Comparison of ENCODE assay signal across 20 cellular contexts in genomic region chr1:116391207-116391606, GRCh38. TPM values are rescaled to one million over a fixed set of nuclear protein-coding genes. Genes with fewer than 3 reads are reported as not detected.
DNase-seq lines count a peak whose midpoint lies in the region; ATAC-seq and TF ChIP-seq lines count a peak whose summit lies in the region.
"Had no signal": no experiment of that assay in that cellular context is flagged by ENCODE, and none has a peak within 500 bp of the region (broad histone marks: within the 10 kb centered on the region; RNA-seq: fewer than 3 reads in every experiment).

No MANE protein-coding gene starts in this region.

- H3K9ac ChIP-seq in mesenchymal stem cell (ENCODE audit: low read length): no peak overlapping the region

- no peak overlapping the region for H3K4ac ChIP-seq in mesenchymal stem cell (ENCODE audit: low read depth in 1 of 2, low read length in 2 of 2)

- H3K18ac ChIP-seq in mesenchymal stem cell (ENCODE audit: low read depth in 1 of 2, low read length in 2 of 2): no peak overlapping the region

- H3K79me1 ChIP-seq in mesenchymal stem cell (replicated peaks; ENCODE audit: low read length, poor library complexity, severe bottlenecking): peaks cover 9% of the 10 kb centered on the region

- no peak overlapping the region for H2AK5ac ChIP-seq in mesenchymal stem cell (ENCODE audit: low read length, severe bottlenecking)

- H3K23ac ChIP-seq in mesenchymal stem cell (ENCODE audit: low read length in 2 of 2): no peak overlapping the region

- no peak overlapping the region for H4K91ac ChIP-seq in mesenchymal stem cell (ENCODE audit: low read length)

- H3K27ac ChIP-seq in CD4-positive, CD25-positive, alpha-beta regulatory T cell (ENCODE audit: insufficient read depth, low read length, poor library complexity, severe bottlenecking): no peak overlapping the region
- peak overlapping the region; percentile 41 for H3K27ac ChIP-seq in CD4-positive, alpha-beta memory T cell (ENCODE audit: low read depth, low read length)
- no peak overlapping the region for H3K27ac ChIP-seq in mesenchymal stem cell (ENCODE audit: low read length, poor library complexity, severe bottlenecking)
- H3K27ac ChIP-seq: esophagus muscularis mucosa had no signal

- WGBS in mesenchymal stem cell: no CpG with 5 or more reads among the region's 1 CpG

- H3K9me3 Mint-ChIP-seq in CD4-positive, CD25-positive, alpha-beta regulatory T cell: no peaks in the 10 kb centered on the region
- H3K9me3 Mint-ChIP-seq in CD4-positive, alpha-beta memory T cell: no peaks in the 10 kb centered on the region
- H3K9me3 Mint-ChIP-seq in activated naive CD8-positive, alpha-beta T cell (ENCODE audit: low read depth): no peaks in the 10 kb centered on the region
- H3K9me3 Mint-ChIP-seq: activated CD4-positive, alpha-beta memory T cell treated with anti-CD3 and anti-CD28 coated beads, Interleukin-2, amount 10 ng/mL, durations not matched to agents 7 days and 5 days; activated naive CD8-positive, alpha-beta T cell treated with anti-CD3 and anti-CD28 coated beads, Interleukin-2, amount 10 ng/mL, durations not matched to agents 7 days and 5 days; neural crest cell; type B pancreatic cell had no signal

- TF ChIP-seq CTCF in fibroblast of villous mesenchyme (IDR thresholded peaks at IDR 0.05; ENCODE audit: insufficient read depth, low read depth, low read length): no peak

- no peak overlapping the region for H4K8ac ChIP-seq in mesenchymal stem cell (ENCODE audit: low read length)

- no peak overlapping the region for H2BK5ac ChIP-seq in mesenchymal stem cell (ENCODE audit: low read depth, low read length, poor library complexity, severe bottlenecking)

- H2BK12ac ChIP-seq in mesenchymal stem cell (ENCODE audit: low read length in 2 of 2): no peak overlapping the region

- H3K36me3 ChIP-seq in CD4-positive, CD25-positive, alpha-beta regulatory T cell (ENCODE audit: control insufficient read depth, insufficient read depth, low read length): peaks cover 100% of the 10 kb centered on the region
- peaks cover 89% of the 10 kb centered on the region for H3K36me3 ChIP-seq in CD4-positive, alpha-beta memory T cell (ENCODE audit: insufficient read depth, low read length)
- H3K36me3 ChIP-seq in mesenchymal stem cell (ENCODE audit: control insufficient read depth in 1 of 2, insufficient read depth in 2 of 2, low read depth in 1 of 2, low read length in 2 of 2): peaks cover 28 to 99% of the 10 kb centered on the region in 2 experiments

- no peak overlapping the region for H2AFZ ChIP-seq in mesenchymal stem cell (ENCODE audit: low read depth, low read length)

- peaks cover 70% of the 10 kb centered on the region for H3K36me3 Mint-ChIP-seq in CD4-positive, CD25-positive, alpha-beta regulatory T cell
- peaks cover 77 to 96% of the 10 kb centered on the region in 2 donors for H3K36me3 Mint-ChIP-seq in CD4-positive, alpha-beta memory T cell
- peaks cover 15% of the 10 kb centered on the region for H3K36me3 Mint-ChIP-seq in activated naive CD8-positive, alpha-beta T cell

- H3K9me3 ChIP-seq in CD4-positive, CD25-positive, alpha-beta regulatory T cell (ENCODE audit: control insufficient read depth in 2 of 2, low read length in 2 of 2): no peaks in the 10 kb centered on the region
- H3K9me3 ChIP-seq in CD4-positive, alpha-beta memory T cell (ENCODE audit: control insufficient read depth in 1 of 2, low read length in 2 of 2): no peaks in the 10 kb centered on the region
- H3K9me3 ChIP-seq in mesenchymal stem cell (ENCODE audit: control insufficient read depth, low read length): no peaks in the 10 kb centered on the region
- H3K9me3 ChIP-seq: esophagus muscularis mucosa, mucosa of descending colon had no signal

- peak overlapping the region in 1 of 4 donors; percentile 29 for H3K4me3 Mint-ChIP-seq in CD4-positive, CD25-positive, alpha-beta regulatory T cell
- no peak overlapping the region for H3K4me3 Mint-ChIP-seq in CD4-positive, alpha-beta memory T cell
- H3K4me3 Mint-ChIP-seq in activated naive CD8-positive, alpha-beta T cell: no peak overlapping the region
- H3K4me3 Mint-ChIP-seq: activated CD4-positive, alpha-beta memory T cell treated with anti-CD3 and anti-CD28 coated beads, Interleukin-2, amount 10 ng/mL, durations not matched to agents 7 days and 5 days; activated naive CD8-positive, alpha-beta T cell treated with anti-CD3 and anti-CD28 coated beads, Interleukin-2, amount 10 ng/mL, durations not matched to agents 7 days and 5 days; neural crest cell; type B pancreatic cell had no signal

- H3K4me1 Mint-ChIP-seq in CD4-positive, CD25-positive, alpha-beta regulatory T cell: peaks cover 32 to 62% (median 42%) of the 10 kb centered on the region in 4 donors
- peaks cover 42 to 63% (median 45%) of the 10 kb centered on the region in 4 donors for H3K4me1 Mint-ChIP-seq in CD4-positive, alpha-beta memory T cell
- H3K4me1 Mint-ChIP-seq in activated naive CD8-positive, alpha-beta T cell (ENCODE audit: low read depth): peaks cover 56% of the 10 kb centered on the region
- H3K4me1 Mint-ChIP-seq: neural crest cell had no signal

- H3K4me1 ChIP-seq in CD4-positive, CD25-positive, alpha-beta regulatory T cell (ENCODE audit: control insufficient read depth, insufficient read depth, low read length, poor library complexity, severe bottlenecking): peaks cover 13% of the 10 kb centered on the region
- peaks cover 39% of the 10 kb centered on the region for H3K4me1 ChIP-seq in CD4-positive, alpha-beta memory T cell (ENCODE audit: insufficient read depth, low read length)
- peaks cover 4% of the 10 kb centered on the region for H3K4me1 ChIP-seq in mesenchymal stem cell (ENCODE audit: control insufficient read depth, insufficient read depth, low read depth, low read length)

- CTCF ChIA-PET in CD4-positive, alpha-beta memory T cell (lab: Charles Lee; ENCODE audit: partially characterized antibody): interaction anchor here (1.1 to 3.5 kb wide), 7 partner anchors 11 to 253 kb away, joined by 3 to 18 read pairs (median 8); no protein-coding TSS in a partner anchor

- no peak overlapping the region for H3K4me3 ChIP-seq in CD4-positive, CD25-positive, alpha-beta regulatory T cell (ENCODE audit: low read depth, low read length)
- no peak overlapping the region for H3K4me3 ChIP-seq in CD4-positive, alpha-beta memory T cell (ENCODE audit: low read length in 2 of 2)
- H3K4me3 ChIP-seq in fibroblast of villous mesenchyme (ENCODE audit: low read depth, low read length) (no peak overlapping the region), mesenchymal stem cell (ENCODE audit: insufficient read depth in 1 of 2, low read depth in 1 of 2, low read length in 2 of 2) (no peak overlapping the region)
- H3K4me3 ChIP-seq: esophagus muscularis mucosa, mucosa of descending colon had no signal

- no peak overlapping the region for H2BK120ac ChIP-seq in mesenchymal stem cell (ENCODE audit: low read depth, low read length)

- no peak for ATAC-seq in CD4-positive, CD25-positive, alpha-beta regulatory T cell (ENCODE audit: low read depth in 2 of 2)
- ATAC-seq: sciatic nerve had no signal

- POLR2A ChIA-PET in CD4-positive, alpha-beta memory T cell (lab: Charles Lee; ENCODE audit: partially characterized antibody): interaction anchor here (1.2 to 10.6 kb wide), 5 partner anchors 10 to 27 kb away, joined by 4 to 81 read pairs (median 7); no protein-coding TSS in a partner anchor

- in situ Hi-C loops in G401 (cut with HindIII; ENCODE audit: low sequenced_read_pairs): no loop called here

- DNase-seq in CD4-positive, CD25-positive, alpha-beta regulatory T cell: no peak
- DNase-seq in CD4-positive, alpha-beta memory T cell: no peak
- DNase-seq in fibroblast of villous mesenchyme (ENCODE audit: low read depth) (peak; percentile 13), mesenchymal stem cell (no peak), cerebellar nuclear complex (lab: John Stamatoyannopoulos, UW) (no peak), G401 (ENCODE audit: low spot score) (no peak)
- DNase-seq: activated CD4-positive, alpha-beta memory T cell treated with anti-CD3 and anti-CD28 coated beads, Interleukin-2, amount 10 ng/mL, durations not matched to agents 7 days and 5 days; activated naive CD8-positive, alpha-beta T cell treated with anti-CD3 and anti-CD28 coated beads, Interleukin-2, amount 10 ng/mL, durations not matched to agents 7 days and 5 days; activated T-cell treated with anti-CD3 and anti-CD28 coated beads, Interleukin-2, amount 50 U/mL, for 1 hour; DMS79 treated with DMSO at 0.1 percent for 48 hours; effector memory CD4-positive, alpha-beta T cell; islet precursor cell; mucosa of descending colon; NCI-H1436; NCI-H2107 had no signal

- H3K4me2 ChIP-seq in mesenchymal stem cell (ENCODE audit: low read length, poor library complexity, severe bottlenecking): no peak overlapping the region

- H3K14ac ChIP-seq in mesenchymal stem cell (ENCODE audit: low read length in 2 of 2): no peak overlapping the region

- no peak overlapping the region for H2BK15ac ChIP-seq in mesenchymal stem cell (ENCODE audit: low read depth, poor library complexity, severe bottlenecking)

- H3K27ac Mint-ChIP-seq in CD4-positive, CD25-positive, alpha-beta regulatory T cell: peak overlapping the region in 2 of 3 donors; percentile 24 to 76
- peak overlapping the region; percentile 0 to 94 (median 54) for H3K27ac Mint-ChIP-seq in CD4-positive, alpha-beta memory T cell
- peak overlapping the region; percentile 59 for H3K27ac Mint-ChIP-seq in activated naive CD8-positive, alpha-beta T cell
- H3K27ac Mint-ChIP-seq: activated naive CD8-positive, alpha-beta T cell treated with anti-CD3 and anti-CD28 coated beads, Interleukin-2, amount 10 ng/mL, durations not matched to agents 7 days and 5 days; type B pancreatic cell had no signal

- no peaks in the 10 kb centered on the region for H3K27me3 ChIP-seq in CD4-positive, CD25-positive, alpha-beta regulatory T cell (ENCODE audit: control insufficient read depth, insufficient read depth, low read length)
- no peaks in the 10 kb centered on the region for H3K27me3 ChIP-seq in CD4-positive, alpha-beta memory T cell (ENCODE audit: insufficient read depth, low read length)
- H3K27me3 ChIP-seq in mesenchymal stem cell (ENCODE audit: control insufficient read depth in 1 of 2, insufficient read depth in 1 of 2, low read length in 2 of 2): no peaks in the 10 kb centered on the region
- H3K27me3 ChIP-seq: esophagus muscularis mucosa had no signal

- H3K27me3 Mint-ChIP-seq in CD4-positive, CD25-positive, alpha-beta regulatory T cell: no peaks in the 10 kb centered on the region
- no peaks in the 10 kb centered on the region for H3K27me3 Mint-ChIP-seq in CD4-positive, alpha-beta memory T cell
- no peaks in the 10 kb centered on the region for H3K27me3 Mint-ChIP-seq in activated naive CD8-positive, alpha-beta T cell
- H3K27me3 Mint-ChIP-seq: activated CD4-positive, alpha-beta memory T cell treated with anti-CD3 and anti-CD28 coated beads, Interleukin-2, amount 10 ng/mL, durations not matched to agents 7 days and 5 days; activated naive CD8-positive, alpha-beta T cell treated with anti-CD3 and anti-CD28 coated beads, Interleukin-2, amount 10 ng/mL, durations not matched to agents 7 days and 5 days; type B pancreatic cell had no signal

- intact Hi-C loops in CD4-positive, alpha-beta memory T cell (cut with micrococcal nuclease): no loop called here

RNA-seq across cellular contexts. Expression of gene ATP1A1, which starts 18.2 kb away (rescaled TPM):
- total RNA-seq in CD4-positive, CD25-positive, alpha-beta regulatory T cell: 228 TPM
- polyA plus RNA-seq in CD4-positive, CD25-positive, alpha-beta regulatory T cell: 10 to 100 TPM; 52.4 to 63.8 (median 58.8) TPM
- 100 to 1,000 TPM; 251 to 256 TPM for total RNA-seq in CD4-positive, alpha-beta memory T cell
- 10 to 100 TPM; 46.5 to 74.3 TPM for polyA plus RNA-seq in CD4-positive, alpha-beta memory T cell
- total RNA-seq in fibroblast of villous mesenchyme: 87.0 and 107 TPM in 2 replicates
- 128 TPM for polyA plus RNA-seq in mesenchymal stem cell (2013, experiment 1 of 2)
- 126 TPM for polyA plus RNA-seq in mesenchymal stem cell (2013, experiment 2 of 2)
- 99.3 and 135 TPM in 2 replicates for total RNA-seq in G401 (2014; rRNA removed; shearing (Covaris generic))
